8 cellular contexts compared by ENCODE assay signal in genomic region chr3:30747771-30748281, GRCh38.
A peak's percentile ranks its signal among the peaks of the same experiment; 100 is the strongest.
DNase-seq lines count a peak whose midpoint lies in the region; ATAC-seq and TF ChIP-seq lines count a peak whose summit lies in the region.

No MANE protein-coding gene starts in this region.

- peak overlapping the region in 1 of 2 experiments; percentile 39 for H2BK12ac ChIP-seq in mesenchymal stem cell (ENCODE audit: low read length in 2 of 2)

- no peak overlapping the region for H2AFZ ChIP-seq in mesenchymal stem cell (ENCODE audit: low read depth, low read length)

- H3K14ac ChIP-seq in mesenchymal stem cell (ENCODE audit: low read length in 2 of 2) = no peak overlapping the region

- H3K36me3 ChIP-seq in MG63 (no peaks in the 10 kb centered on the region), mesenchymal stem cell (ENCODE audit: control insufficient read depth in 1 of 2, insufficient read depth in 2 of 2, low read depth in 1 of 2, low read length in 2 of 2) (no peaks in the 10 kb centered on the region)

- no peak overlapping the region for H2BK120ac ChIP-seq in mesenchymal stem cell (ENCODE audit: low read depth, low read length)

- peak; percentile 42 for TF ChIP-seq CTCF in CD4-positive, alpha-beta T cell (IDR thresholded peaks at IDR 0.05)
- TF ChIP-seq CTCF in cardiac fibroblast (IDR thresholded peaks at IDR 0.05; ENCODE audit: low read depth, low read length) = peak; percentile 66

- POLR2A ChIA-PET in CD4-positive, alpha-beta T cell (lab: Charles Lee) = no interaction called here
- POLR2A ChIA-PET in activated CD4-positive, alpha-beta memory T cell treated with anti-CD3 and anti-CD28 coated beads, Interleukin-2, amount 10 ng/mL, durations not matched to agents 7 days and 5 days (lab: Charles Lee) = no interaction called here

- no peak overlapping the region for H3K9ac ChIP-seq in mesenchymal stem cell (ENCODE audit: low read length)

- CTCF ChIA-PET in CD4-positive, alpha-beta T cell (lab: Charles Lee) = no interaction called here
- CTCF ChIA-PET in activated CD4-positive, alpha-beta memory T cell treated with anti-CD3 and anti-CD28 coated beads, Interleukin-2, amount 10 ng/mL, durations not matched to agents 7 days and 5 days (lab: Charles Lee) = no interaction called here

- H2BK5ac ChIP-seq in mesenchymal stem cell (ENCODE audit: low read depth, low read length, poor library complexity, severe bottlenecking) = no peak overlapping the region

- no peaks in the 10 kb centered on the region for H3K9me3 ChIP-seq in CD4-positive, alpha-beta T cell (ENCODE audit: control insufficient read depth, low read length)
- no peaks in the 10 kb centered on the region for H3K9me3 ChIP-seq in MG63
- no peaks in the 10 kb centered on the region for H3K9me3 ChIP-seq in mesenchymal stem cell (ENCODE audit: control insufficient read depth, low read length)

- H3K27ac Mint-ChIP-seq in CD4-positive, alpha-beta T cell = no peak overlapping the region
- H3K27ac Mint-ChIP-seq in activated CD4-positive, alpha-beta memory T cell treated with anti-CD3 and anti-CD28 coated beads, Interleukin-2, amount 10 ng/mL, durations not matched to agents 7 days and 5 days = no peak overlapping the region

- no peak overlapping the region for H2AK5ac ChIP-seq in mesenchymal stem cell (ENCODE audit: low read length, severe bottlenecking)

- H3K4me3 Mint-ChIP-seq in CD4-positive, alpha-beta T cell = no peak overlapping the region
- no peak overlapping the region for H3K4me3 Mint-ChIP-seq in activated CD4-positive, alpha-beta memory T cell treated with anti-CD3 and anti-CD28 coated beads, Interleukin-2, amount 10 ng/mL, durations not matched to agents 7 days and 5 days

- H3K79me1 ChIP-seq in mesenchymal stem cell (replicated peaks; ENCODE audit: low read length, poor library complexity, severe bottlenecking) = no peaks in the 10 kb centered on the region

- no peak overlapping the region for H3K27ac ChIP-seq in CD4-positive, alpha-beta T cell (ENCODE audit: low read depth, low read length)
- H3K27ac ChIP-seq in mesenchymal stem cell (ENCODE audit: low read length, poor library complexity, severe bottlenecking) = no peak overlapping the region

- no peak overlapping the region for H3K4me2 ChIP-seq in mesenchymal stem cell (ENCODE audit: low read length, poor library complexity, severe bottlenecking)

- H4K8ac ChIP-seq in mesenchymal stem cell (ENCODE audit: low read length) = no peak overlapping the region

- no peak overlapping the region for H3K4ac ChIP-seq in mesenchymal stem cell (ENCODE audit: low read depth in 1 of 2, low read length in 2 of 2)

- H3K4me1 ChIP-seq in mesenchymal stem cell (ENCODE audit: control insufficient read depth, insufficient read depth, low read depth, low read length) = no peaks in the 10 kb centered on the region

- intact Hi-C loops in CD4-positive, alpha-beta T cell (cut with DNase I, micrococcal nuclease) = no loop called here

- no peak for DNase-seq in CD4-positive, alpha-beta T cell
- DNase-seq in MG63 (peak; percentile 17), cardiac fibroblast (ENCODE audit: low read depth in 2 of 2) (peak; percentile 61 to 70), mesenchymal stem cell (peak; percentile 74), NOMO-1 (lab: John Stamatoyannopoulos, UW; ENCODE audit: unreplicated experiment in 2 of 2) (no peak), NCI-H128 (lab: John Stamatoyannopoulos, UW; ENCODE audit: unreplicated experiment) (no peak)
- no peak for DNase-seq in activated CD4-positive, alpha-beta memory T cell treated with anti-CD3 and anti-CD28 coated beads, Interleukin-2, amount 10 ng/mL, durations not matched to agents 7 days and 5 days

- H3K18ac ChIP-seq in mesenchymal stem cell (ENCODE audit: low read depth in 1 of 2, low read length in 2 of 2) = no peak overlapping the region

- no peaks in the 10 kb centered on the region for H3K36me3 Mint-ChIP-seq in CD4-positive, alpha-beta T cell (ENCODE audit: low read depth)
- H3K36me3 Mint-ChIP-seq in activated CD4-positive, alpha-beta memory T cell treated with anti-CD3 and anti-CD28 coated beads, Interleukin-2, amount 10 ng/mL, durations not matched to agents 7 days and 5 days (ENCODE audit: low read depth) = no peaks in the 10 kb centered on the region

- H3K9me3 Mint-ChIP-seq in CD4-positive, alpha-beta T cell = no peaks in the 10 kb centered on the region
- H3K9me3 Mint-ChIP-seq in activated CD4-positive, alpha-beta memory T cell treated with anti-CD3 and anti-CD28 coated beads, Interleukin-2, amount 10 ng/mL, durations not matched to agents 7 days and 5 days = no peaks in the 10 kb centered on the region

- H3K23ac ChIP-seq in mesenchymal stem cell (ENCODE audit: low read length in 2 of 2) = no peak overlapping the region

- peaks cover 27% of the 10 kb centered on the region for H3K4me1 Mint-ChIP-seq in CD4-positive, alpha-beta T cell (ENCODE audit: low read depth)
- peaks cover 33% of the 10 kb centered on the region for H3K4me1 Mint-ChIP-seq in activated CD4-positive, alpha-beta memory T cell treated with anti-CD3 and anti-CD28 coated beads, Interleukin-2, amount 10 ng/mL, durations not matched to agents 7 days and 5 days

- H3K4me3 ChIP-seq in MG63 = no peak overlapping the region
- H3K4me3 ChIP-seq in cardiac fibroblast (replicated peaks in 1 of 2; ENCODE audit: low read depth in 2 of 2, low read length in 2 of 2) = no peak overlapping the region
- no peak overlapping the region for H3K4me3 ChIP-seq in mesenchymal stem cell (ENCODE audit: insufficient read depth in 1 of 2, low read depth in 1 of 2, low read length in 2 of 2)

- no peak for ATAC-seq in CD4-positive, alpha-beta T cell (ENCODE audit: poor library complexity)
- ATAC-seq in HG02852 (IDR thresholded peaks at IDR 0.05; ENCODE audit: unreplicated experiment) = no peak

- H4K91ac ChIP-seq in mesenchymal stem cell (ENCODE audit: low read length) = no peak overlapping the region

- H3K27me3 ChIP-seq in CD4-positive, alpha-beta T cell (ENCODE audit: control insufficient read depth, insufficient read depth, low read length) = no peaks in the 10 kb centered on the region
- H3K27me3 ChIP-seq in MG63 = no peaks in the 10 kb centered on the region
- no peaks in the 10 kb centered on the region for H3K27me3 ChIP-seq in mesenchymal stem cell (ENCODE audit: control insufficient read depth in 1 of 2, insufficient read depth in 1 of 2, low read length in 2 of 2)

- H3K27me3 Mint-ChIP-seq in CD4-positive, alpha-beta T cell = no peaks in the 10 kb centered on the region
- H3K27me3 Mint-ChIP-seq in activated CD4-positive, alpha-beta memory T cell treated with anti-CD3 and anti-CD28 coated beads, Interleukin-2, amount 10 ng/mL, durations not matched to agents 7 days and 5 days = peaks cover 1% of the 10 kb centered on the region

- 0% methylated on average over 1 of the region's 4 CpGs for WGBS in mesenchymal stem cell

- no peak overlapping the region for H2BK15ac ChIP-seq in mesenchymal stem cell (ENCODE audit: low read depth, poor library complexity, severe bottlenecking)

Comparison
In these comparisons a context has a peak if more than half of its experiments do, and no peak if none do; other contexts are left out.
1. DNase-seq: peak in MG63 (single experiment), cardiac fibroblast (2 of 2) and mesenchymal stem cell (single experiment); none in CD4-positive, alpha-beta T cell (0 of 10), NOMO-1 (0 of 2), NCI-H128 (single experiment) and activated CD4-positive, alpha-beta memory T cell treated with anti-CD3 and anti-CD28 coated beads, Interleukin-2, amount 10 ng/mL, durations not matched to agents 7 days and 5 days (single experiment).